14 cellular contexts compared by ENCODE assay signal in the genomic region with DNA sequence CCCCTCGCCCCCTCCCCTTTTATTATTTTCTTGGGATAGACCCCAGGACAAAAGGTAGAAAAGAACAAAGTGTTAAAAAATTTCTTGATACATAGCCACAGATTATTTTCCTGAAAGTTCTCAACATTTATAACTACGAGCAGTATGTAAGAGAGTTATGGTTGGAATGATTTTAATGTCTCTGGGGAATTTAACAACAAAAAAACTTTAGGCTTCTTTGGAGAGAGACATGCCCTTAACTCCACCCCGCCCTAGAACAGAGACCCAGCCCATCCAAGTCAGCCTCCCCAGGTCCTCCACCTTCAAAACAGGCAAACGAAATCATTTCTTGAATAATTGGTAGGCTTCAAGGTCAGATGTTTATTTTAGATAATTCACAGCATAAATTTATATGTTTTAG.
A peak's percentile ranks its signal among the peaks of the same experiment; 100 is the strongest.
DNase-seq lines count a peak whose midpoint lies in the region; ATAC-seq and TF ChIP-seq lines count a peak whose summit lies in the region.
"Had no signal": no experiment of that assay in that cellular context is flagged by ENCODE, and none has a peak within 500 bp of the region (broad histone marks: within the 10 kb centered on the region; RNA-seq: fewer than 3 reads in every experiment).

No MANE protein-coding gene starts in this region.

- no peak overlapping the region for H3K4me2 ChIP-seq in osteoblast (ENCODE audit: insufficient read depth, low read length)
- H3K4me2 ChIP-seq: KMS-11 had no signal

- no peak overlapping the region for H2AFZ ChIP-seq in osteoblast (ENCODE audit: low read length)

- DNase-seq in adipocyte (ENCODE audit: low read depth), result peak; percentile 66
- peak; percentile 61 for DNase-seq in dedifferentiated amniotic fluid mesenchymal stem cell (ENCODE audit: extremely low spot score)
- no peak for DNase-seq in osteoblast (ENCODE audit: insufficient read length, low spot score, missing footprints)
- no peak for DNase-seq in tibial artery
- DNase-seq in GM13977 (ENCODE audit: low spot score), result no peak
- no peak for DNase-seq in activated effector memory CD4-positive, alpha-beta T cell treated with anti-CD3 and anti-CD28 coated beads, Interleukin-2, amount 50 U/mL, for 16 hours
- no peak for DNase-seq in aorta
- DNase-seq: activated CD4-positive, alpha-beta memory T cell treated with anti-CD3 and anti-CD28 coated beads, Interleukin-2, amount 10 ng/mL, durations not matched to agents 7 days and 5 days; activated CD4-positive, CD25-positive, alpha-beta regulatory T cell; activated gamma-delta T cell treated with Interleukin-2 at 50 U/mL for 16 hours; AML-193; stimulated activated CD4-positive, alpha-beta T cell treated with anti-CD3 and anti-CD28 coated beads, Interleukin-15, amount 100 ng/mL, for 24 hours had no signal

- ATAC-seq in aorta (ENCODE audit: low FRiP score), result no peak

- 2 to 12% methylated on average over 4 of the region's 4 CpGs for WGBS in aorta, 2 donors

- peaks cover 19% of the 10 kb centered on the region for H3K36me3 ChIP-seq in adipocyte (ENCODE audit: control insufficient read depth, insufficient read depth, low read length, severe bottlenecking)
- H3K36me3 ChIP-seq in osteoblast (ENCODE audit: insufficient read depth, low read length), result no peaks in the 10 kb centered on the region
- no peaks in the 10 kb centered on the region for H3K36me3 ChIP-seq in tibial artery
- no peaks in the 10 kb centered on the region for H3K36me3 ChIP-seq in aorta (ENCODE audit: control insufficient read depth in 1 of 2, insufficient read depth in 2 of 2, low read length in 1 of 2)
- H3K36me3 ChIP-seq: adrenal gland had no signal

- no peak for TF ChIP-seq CTCF in osteoblast (IDR thresholded peaks at IDR 0.05; ENCODE audit: extremely low read depth, low read depth, low read length)
- no peak for TF ChIP-seq CTCF in tibial artery (IDR thresholded peaks at IDR 0.05)
- TF ChIP-seq CTCF in GM13977 (IDR thresholded peaks at IDR 0.05; ENCODE audit: extremely low read depth, insufficient read depth, missing control alignments), result no peak

- H3K27ac ChIP-seq in osteoblast (ENCODE audit: low read depth, low read length) (peak overlapping the region; percentile 6), tibial artery (peak overlapping the region; percentile 64 to 86), aorta (ENCODE audit: low read depth in 1 of 2, low read length in 2 of 2) (peak overlapping the region in 1 of 2 donors; percentile 61)
- H3K27ac ChIP-seq: KMS-11 had no signal

- intact Hi-C loops in tibial artery (cut with DNase I; ENCODE audit: low total_unique reads) (no loop called here), aorta (cut with DNase I) (loop anchor here in 1 of 2 donors (5.0 kb wide), 1 partner anchor 95 kb away; a partner anchor contains a TSS)

- peaks cover 7% of the 10 kb centered on the region for H4K20me1 ChIP-seq in osteoblast (ENCODE audit: insufficient read depth, low read length)

- peaks cover 75% of the 10 kb centered on the region for H3K4me1 ChIP-seq in adipocyte (ENCODE audit: control insufficient read depth, insufficient read depth, low read length)
- H3K4me1 ChIP-seq in osteoblast (ENCODE audit: insufficient read depth, low read length), result peaks cover 51% of the 10 kb centered on the region
- peaks cover 0 to 100% (median 82%) of the 10 kb centered on the region in 4 donors for H3K4me1 ChIP-seq in tibial artery
- H3K4me1 ChIP-seq in aorta (ENCODE audit: control insufficient read depth in 1 of 2, insufficient read depth in 2 of 2, low read length in 2 of 2), result peaks cover 15 to 18% of the 10 kb centered on the region in 2 donors

- H3K9me3 ChIP-seq in adipocyte (ENCODE audit: control insufficient read depth, low read length) (no peaks in the 10 kb centered on the region), osteoblast (ENCODE audit: low read depth, low read length) (no peaks in the 10 kb centered on the region), tibial artery (no peaks in the 10 kb centered on the region), aorta (ENCODE audit: control insufficient read depth, low read length) (no peaks in the 10 kb centered on the region)
- H3K9me3 ChIP-seq: adrenal gland had no signal

- peak overlapping the region; percentile 6 for H3K9ac ChIP-seq in adipocyte (ENCODE audit: low read length)
- H3K9ac ChIP-seq: KMS-11 had no signal

- H3K27me3 ChIP-seq in adipocyte (replicated peaks; ENCODE audit: control insufficient read depth, insufficient read depth, low read length) (no peaks in the 10 kb centered on the region), osteoblast (ENCODE audit: insufficient read depth, low read length) (no peaks in the 10 kb centered on the region), tibial artery (no peaks in the 10 kb centered on the region), aorta (ENCODE audit: control insufficient read depth in 1 of 2, insufficient read depth in 2 of 2, low read length in 1 of 2) (no peaks in the 10 kb centered on the region)
- H3K27me3 ChIP-seq: adrenal gland had no signal

- H3K4me3 ChIP-seq in adipocyte (ENCODE audit: low read length) (no peak overlapping the region), osteoblast (ENCODE audit: insufficient read depth, low read length) (no peak overlapping the region), tibial artery (no peak overlapping the region), aorta (ENCODE audit: low read length in 2 of 2) (no peak overlapping the region)
- H3K4me3 ChIP-seq: adrenal gland had no signal

- H3K79me2 ChIP-seq in osteoblast (ENCODE audit: insufficient read depth, low read length), result peaks cover 44% of the 10 kb centered on the region

- in situ Hi-C loops in GM13977 (cut with MboI; ENCODE audit: low pct_unique_long_range_greater_than_20kb, low sequenced_read_pairs, unreplicated experiment), result no loop called here

Comparison
In these comparisons a context has a peak if more than half of its experiments do, and no peak if none do; other contexts are left out.
1. DNase-seq: peak in adipocyte (single experiment) and dedifferentiated amniotic fluid mesenchymal stem cell (single experiment); none in osteoblast (single experiment), tibial artery (0 of 2), GM13977 (single experiment), activated effector memory CD4-positive, alpha-beta T cell treated with anti-CD3 and anti-CD28 coated beads, Interleukin-2, amount 50 U/mL, for 16 hours (single experiment) and aorta (0 of 2).